19 cellular contexts compared by ENCODE assay signal in genomic region chr1:85022700-85023099, GRCh38. TPM values are rescaled to one million over a fixed set of nuclear protein-coding genes. Genes with fewer than 3 reads are reported as not detected.
A peak's percentile ranks its signal among the peaks of the same experiment; 100 is the strongest.
DNase-seq lines count a peak whose midpoint lies in the region; ATAC-seq, FAIRE-seq and TF ChIP-seq lines count a peak whose summit lies in the region.
"Had no signal": no experiment of that assay in that cellular context is flagged by ENCODE, and none has a peak within 500 bp of the region (broad histone marks: within the 10 kb centered on the region; RNA-seq: fewer than 3 reads in every experiment).

No MANE protein-coding gene starts in this region.

- no peak for DNase-seq in activated CD8-positive, alpha-beta memory T cell treated with anti-CD3 and anti-CD28 coated beads, Interleukin-2, amount 10 ng/mL, durations not matched to agents 7 days and 5 days
- no peak for DNase-seq in activated CD8-positive, alpha-beta memory T cell treated with anti-CD3 and anti-CD28 coated beads, Interleukin-2, amount 50 U/mL, for 4 hours
- DNase-seq in DND-41 = no peak
- DNase-seq in OCI-M1 (lab: John Stamatoyannopoulos, UW) = peak; percentile 15
- DNase-seq in urothelium cell line (ENCODE audit: low spot score) = no peak
- DNase-seq in breast epithelium (ENCODE audit: low spot score in 2 of 2) = no peak
- DNase-seq in AG20443 (ENCODE audit: low spot score) = no peak
- DNase-seq: 8988T; Calu3; CD8-positive, alpha-beta T cell; DMS79 treated with DMSO at 0.1 percent for 48 hours; EL; GOT3; H9 had no signal

- FAIRE-seq in urothelium cell line (lab: Jason Lieb, UNC) = peak; percentile 40
- FAIRE-seq: GM12878 had no signal

- H3K4me3 Mint-ChIP-seq in activated CD8-positive, alpha-beta memory T cell treated with anti-CD3 and anti-CD28 coated beads, Interleukin-2, amount 10 ng/mL, durations not matched to agents 7 days and 5 days = no peak overlapping the region
- H3K4me3 Mint-ChIP-seq: B cell; CD8-positive, alpha-beta T cell; H9 had no signal

- H3K27ac Mint-ChIP-seq in activated CD8-positive, alpha-beta memory T cell treated with anti-CD3 and anti-CD28 coated beads, Interleukin-2, amount 10 ng/mL, durations not matched to agents 7 days and 5 days = no peak overlapping the region
- H3K27ac Mint-ChIP-seq: B cell; CD8-positive, alpha-beta T cell; H9 had no signal

- ATAC-seq in activated CD8-positive, alpha-beta memory T cell treated with anti-CD3 and anti-CD28 coated beads, Interleukin-2, amount 10 ng/mL, durations not matched to agents 7 days and 5 days = peak; percentile 31
- peak; percentile 33; the same call in 1 of the 3 replicates for ATAC-seq in DND-41 (ENCODE audit: insufficient read depth, low read depth)
- ATAC-seq: CD8-positive, alpha-beta T cell; GM12878 had no signal

- H4K20me1 ChIP-seq in DND-41 (ENCODE audit: insufficient read depth, low read length) = no peaks in the 10 kb centered on the region
- H4K20me1 ChIP-seq: BLaER1 treated with 17β-estradiol and CSF1 and Interleukin-3, amounts not matched to agents 10 nM and 100 nM had no signal

- H3K79me2 ChIP-seq in DND-41 (ENCODE audit: insufficient read depth, low read length) = no peaks in the 10 kb centered on the region

- no peak overlapping the region for H3K9ac ChIP-seq in DND-41 (ENCODE audit: low read depth, low read length)
- H3K9ac ChIP-seq: BLaER1 treated with 17β-estradiol and CSF1 and Interleukin-3, amounts not matched to agents 10 nM and 100 nM had no signal

- H3K4me3 ChIP-seq in DND-41 (ENCODE audit: low read depth in 1 of 2, low read length in 2 of 2) (no peak overlapping the region), breast epithelium (no peak overlapping the region)
- H3K4me3 ChIP-seq: BLaER1 treated with 17β-estradiol and CSF1 and Interleukin-3, amounts not matched to agents 10 nM and 100 nM; GM12878 had no signal

- H3K27ac ChIP-seq in DND-41 (ENCODE audit: low read length) (no peak overlapping the region), breast epithelium (no peak overlapping the region)
- H3K27ac ChIP-seq: BLaER1 treated with 17β-estradiol and CSF1 and Interleukin-3, amounts not matched to agents 10 nM and 100 nM; HL-60 had no signal

- no peak overlapping the region for H2AFZ ChIP-seq in DND-41 (ENCODE audit: low read depth, low read length)

- CTCF ChIA-PET in activated CD8-positive, alpha-beta memory T cell treated with anti-CD3 and anti-CD28 coated beads, Interleukin-2, amount 10 ng/mL, durations not matched to agents 7 days and 5 days (lab: Charles Lee) = interaction anchor here (1.0 to 6.7 kb wide), 3 partner anchors 79 to 237 kb away, joined by 3 to 148 read pairs (median 3); partner anchors contain the start of gene C1orf52

- no peaks in the 10 kb centered on the region for H3K27me3 ChIP-seq in DND-41 (ENCODE audit: insufficient read depth, low read length, poor library complexity)
- H3K27me3 ChIP-seq in breast epithelium = no peaks in the 10 kb centered on the region
- H3K27me3 ChIP-seq: BLaER1 treated with 17β-estradiol and CSF1 and Interleukin-3, amounts not matched to agents 10 nM and 100 nM had no signal

- H3K9me3 ChIP-seq in DND-41 (ENCODE audit: insufficient read depth, low read length, severe bottlenecking) (no peaks in the 10 kb centered on the region), breast epithelium (no peaks in the 10 kb centered on the region)
- H3K9me3 ChIP-seq: BLaER1 treated with 17β-estradiol and CSF1 and Interleukin-3, amounts not matched to agents 10 nM and 100 nM had no signal

- peaks cover 10% of the 10 kb centered on the region for H3K4me1 Mint-ChIP-seq in activated CD8-positive, alpha-beta memory T cell treated with anti-CD3 and anti-CD28 coated beads, Interleukin-2, amount 10 ng/mL, durations not matched to agents 7 days and 5 days

- H3K27me3 Mint-ChIP-seq in activated CD8-positive, alpha-beta memory T cell treated with anti-CD3 and anti-CD28 coated beads, Interleukin-2, amount 10 ng/mL, durations not matched to agents 7 days and 5 days = no peaks in the 10 kb centered on the region
- H3K27me3 Mint-ChIP-seq: B cell had no signal

- no peak for TF ChIP-seq POLR2A in breast epithelium (IDR thresholded peaks at IDR 0.05)

- H3K9me3 Mint-ChIP-seq in activated CD8-positive, alpha-beta memory T cell treated with anti-CD3 and anti-CD28 coated beads, Interleukin-2, amount 10 ng/mL, durations not matched to agents 7 days and 5 days (ENCODE audit: low read depth) = no peaks in the 10 kb centered on the region
- H3K9me3 Mint-ChIP-seq: CD8-positive, alpha-beta T cell; H9 had no signal

- H3K36me3 ChIP-seq in DND-41 (ENCODE audit: insufficient read depth, low read length) = no peaks in the 10 kb centered on the region
- H3K36me3 ChIP-seq in breast epithelium = no peaks in the 10 kb centered on the region
- H3K36me3 ChIP-seq: BLaER1 treated with 17β-estradiol and CSF1 and Interleukin-3, amounts not matched to agents 10 nM and 100 nM had no signal

- H3K4me2 ChIP-seq in DND-41 (ENCODE audit: insufficient read depth, low read length) = no peak overlapping the region
- H3K4me2 ChIP-seq: BLaER1 treated with 17β-estradiol and CSF1 and Interleukin-3, amounts not matched to agents 10 nM and 100 nM had no signal

- TF ChIP-seq CTCF in DND-41 (IDR thresholded peaks at IDR 0.05; ENCODE audit: borderline replicate concordance, extremely low read depth, low read length, poor library complexity, severe bottlenecking) = no peak
- TF ChIP-seq CTCF in breast epithelium (IDR thresholded peaks at IDR 0.05) = no peak

- intact Hi-C loops in breast epithelium (cut with DNase I; ENCODE audit: low total_unique reads) = no loop called here

- H3K4me1 ChIP-seq in DND-41 (ENCODE audit: insufficient read depth, low read length) = no peaks in the 10 kb centered on the region
- H3K4me1 ChIP-seq in breast epithelium = no peaks in the 10 kb centered on the region
- H3K4me1 ChIP-seq: BLaER1 treated with 17β-estradiol and CSF1 and Interleukin-3, amounts not matched to agents 10 nM and 100 nM had no signal

- no peaks in the 10 kb centered on the region for H3K36me3 Mint-ChIP-seq in activated CD8-positive, alpha-beta memory T cell treated with anti-CD3 and anti-CD28 coated beads, Interleukin-2, amount 10 ng/mL, durations not matched to agents 7 days and 5 days
- H3K36me3 Mint-ChIP-seq: CD8-positive, alpha-beta T cell had no signal

RNA-seq across cellular contexts. Expression of gene MCOLN3, which starts 25.6 kb away (rescaled TPM):
- total RNA-seq in activated CD8-positive, alpha-beta memory T cell treated with anti-CD3 and anti-CD28 coated beads, Interleukin-2, amount 10 ng/mL, durations not matched to agents 7 days and 5 days = 1 to 10 TPM; 1.1 to 2.2 TPM
- 10 to 100 TPM in 1 of 3 donors, 1 to 10 TPM in 2; 2.9 to 13.6 (median 3.2) TPM for total RNA-seq in breast epithelium
- total RNA-seq: G401 had no signal

RNA-seq across cellular contexts. Expression of gene MCOLN2, which starts 25.8 kb away (rescaled TPM):
- total RNA-seq in activated CD8-positive, alpha-beta memory T cell treated with anti-CD3 and anti-CD28 coated beads, Interleukin-2, amount 10 ng/mL, durations not matched to agents 7 days and 5 days = 10 to 100 TPM; 51.8 to 60.6 TPM
- total RNA-seq in breast epithelium = 1 to 10 TPM in 2 of 3 donors, under 1 TPM in 1; 0.33 to 3.8 (median 1.6) TPM

Comparison
In these comparisons a context has a peak if more than half of its experiments do, and no peak if none do; other contexts are left out.
1. RNA of gene MCOLN2, which starts 25.8 kb away (total RNA-seq): 51.8 to 60.6 TPM in activated CD8-positive, alpha-beta memory T cell treated with anti-CD3 and anti-CD28 coated beads, Interleukin-2, amount 10 ng/mL, durations not matched to agents 7 days and 5 days; 0.33 to 3.8 TPM in breast epithelium; every median in the first group is over 10 times any median in the second.